10 cellular contexts compared by ENCODE assay signal in the genomic region with DNA sequence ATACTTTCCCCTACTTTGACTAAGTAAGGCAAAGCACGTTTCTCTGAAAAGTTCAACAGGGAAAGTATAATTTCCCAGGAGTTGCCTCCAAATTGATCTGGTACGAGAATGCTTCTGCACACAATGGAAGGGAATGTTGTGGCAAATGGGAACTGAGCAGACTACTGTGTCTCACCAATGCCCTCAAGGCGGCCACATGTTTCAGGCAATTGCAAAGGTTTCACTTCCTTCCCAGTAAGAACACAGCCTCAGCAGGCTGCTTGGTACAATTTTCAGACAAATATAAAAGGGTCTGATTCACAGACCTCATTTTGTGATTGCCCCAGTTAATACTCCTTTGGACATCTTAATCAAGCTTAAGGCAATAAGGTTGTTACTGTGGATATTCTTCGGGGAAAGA.
DNase-seq lines count a peak whose midpoint lies in the region; ATAC-seq and TF ChIP-seq lines count a peak whose summit lies in the region.
"Had no signal": no experiment of that assay in that cellular context is flagged by ENCODE, and none has a peak within 500 bp of the region (broad histone marks: within the 10 kb centered on the region; RNA-seq: fewer than 3 reads in every experiment).

No MANE protein-coding gene starts in this region.

- DNase-seq in Daoy (ENCODE audit: low read depth): peak; percentile 19
- no peak for DNase-seq in ACHN
- no peak for DNase-seq in NCI-H345 (lab: John Stamatoyannopoulos, UW)
- no peak for DNase-seq in OCI-M2 (lab: John Stamatoyannopoulos, UW; ENCODE audit: unreplicated experiment)
- DNase-seq in globus pallidus (ENCODE audit: low spot score): no peak
- DNase-seq: midbrain had no signal

- H3K9me3 ChIP-seq in SU-DHL-6 (ENCODE audit: insufficient read depth, low read length): no peaks in the 10 kb centered on the region
- H3K9me3 ChIP-seq: BLaER1 had no signal

- H4K20me1 ChIP-seq in SU-DHL-6 (ENCODE audit: low read depth, low read length): no peaks in the 10 kb centered on the region
- H4K20me1 ChIP-seq: BLaER1 had no signal

- H3K9ac ChIP-seq in SU-DHL-6 (ENCODE audit: low read length): 0 out of 2 replicates have a peak overlapping the region, but pooled peaks have one; percentile 10
- H3K9ac ChIP-seq: BLaER1 had no signal

- TF ChIP-seq CTCF in SU-DHL-6 (IDR thresholded peaks at IDR 0.05; ENCODE audit: insufficient read depth, low read length, poor library complexity, severe bottlenecking): no peak

- ATAC-seq in GM19395 (IDR thresholded peaks at IDR 0.05; ENCODE audit: unreplicated experiment): peak; percentile 85
- peak; percentile 84 for ATAC-seq in HG03095 (IDR thresholded peaks at IDR 0.05; ENCODE audit: unreplicated experiment)

- no peak overlapping the region for H3K27ac ChIP-seq in SU-DHL-6 (ENCODE audit: low read depth, low read length)
- H3K27ac ChIP-seq: BLaER1 had no signal

- no peaks in the 10 kb centered on the region for H3F3A ChIP-seq in SU-DHL-6 (ENCODE audit: insufficient read depth)

- H2AFZ ChIP-seq in SU-DHL-6 (ENCODE audit: low read depth, low read length, severe bottlenecking): peak overlapping the region; percentile 77

- no peak overlapping the region for H3K4me3 ChIP-seq in SU-DHL-6 (ENCODE audit: insufficient read depth, low read length, poor library complexity, severe bottlenecking)
- H3K4me3 ChIP-seq: BLaER1 had no signal

- no peaks in the 10 kb centered on the region for H3K79me2 ChIP-seq in SU-DHL-6 (ENCODE audit: insufficient read depth, low read length)

- H3K36me3 ChIP-seq in SU-DHL-6 (ENCODE audit: low read length): no peaks in the 10 kb centered on the region
- H3K36me3 ChIP-seq: BLaER1 had no signal

- H3K27me3 ChIP-seq in SU-DHL-6 (ENCODE audit: low read length): no peaks in the 10 kb centered on the region
- H3K27me3 ChIP-seq: BLaER1 had no signal

- in situ Hi-C loops in ACHN (cut with HindIII; ENCODE audit: low pct_ligation_motif_present, low pct_unique_long_range_greater_than_20kb, low sequenced_read_pairs): loop anchor here (25.0 kb wide), 1 partner anchor 512 kb away; no protein-coding TSS in a partner anchor

- H3K4me2 ChIP-seq in SU-DHL-6 (ENCODE audit: low read depth, low read length, poor library complexity, severe bottlenecking): peak overlapping the region; percentile 18
- H3K4me2 ChIP-seq: BLaER1 had no signal

- H3K9me2 ChIP-seq in SU-DHL-6 (replicated peaks; ENCODE audit: insufficient read depth, low read length): no peaks in the 10 kb centered on the region
